1 cellular context compared by ENCODE assay signal in the genomic region with DNA sequence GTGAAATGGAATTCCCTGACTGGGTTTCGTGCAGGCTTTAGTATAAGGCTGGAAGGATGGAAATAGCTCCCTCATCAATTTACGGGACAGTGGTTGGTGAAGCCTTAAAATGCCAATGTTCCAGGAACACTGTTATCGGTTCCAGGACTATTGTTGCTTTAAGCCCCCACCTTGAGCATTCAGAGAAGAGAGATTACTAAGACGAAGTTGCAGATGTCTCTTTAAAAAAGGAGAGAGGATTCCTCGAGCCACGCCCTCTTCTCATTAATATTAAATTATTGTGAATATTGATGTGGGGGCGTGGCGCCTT.
TF ChIP-seq lines count a peak whose summit lies in the region.

No MANE protein-coding gene starts in this region.

TF ChIP-seq in GM23338, 12 proteins besides CTCF, POLR2A, EP300 and RAD21 (continued from another document):
- TF ChIP-seq, protein P1, sequence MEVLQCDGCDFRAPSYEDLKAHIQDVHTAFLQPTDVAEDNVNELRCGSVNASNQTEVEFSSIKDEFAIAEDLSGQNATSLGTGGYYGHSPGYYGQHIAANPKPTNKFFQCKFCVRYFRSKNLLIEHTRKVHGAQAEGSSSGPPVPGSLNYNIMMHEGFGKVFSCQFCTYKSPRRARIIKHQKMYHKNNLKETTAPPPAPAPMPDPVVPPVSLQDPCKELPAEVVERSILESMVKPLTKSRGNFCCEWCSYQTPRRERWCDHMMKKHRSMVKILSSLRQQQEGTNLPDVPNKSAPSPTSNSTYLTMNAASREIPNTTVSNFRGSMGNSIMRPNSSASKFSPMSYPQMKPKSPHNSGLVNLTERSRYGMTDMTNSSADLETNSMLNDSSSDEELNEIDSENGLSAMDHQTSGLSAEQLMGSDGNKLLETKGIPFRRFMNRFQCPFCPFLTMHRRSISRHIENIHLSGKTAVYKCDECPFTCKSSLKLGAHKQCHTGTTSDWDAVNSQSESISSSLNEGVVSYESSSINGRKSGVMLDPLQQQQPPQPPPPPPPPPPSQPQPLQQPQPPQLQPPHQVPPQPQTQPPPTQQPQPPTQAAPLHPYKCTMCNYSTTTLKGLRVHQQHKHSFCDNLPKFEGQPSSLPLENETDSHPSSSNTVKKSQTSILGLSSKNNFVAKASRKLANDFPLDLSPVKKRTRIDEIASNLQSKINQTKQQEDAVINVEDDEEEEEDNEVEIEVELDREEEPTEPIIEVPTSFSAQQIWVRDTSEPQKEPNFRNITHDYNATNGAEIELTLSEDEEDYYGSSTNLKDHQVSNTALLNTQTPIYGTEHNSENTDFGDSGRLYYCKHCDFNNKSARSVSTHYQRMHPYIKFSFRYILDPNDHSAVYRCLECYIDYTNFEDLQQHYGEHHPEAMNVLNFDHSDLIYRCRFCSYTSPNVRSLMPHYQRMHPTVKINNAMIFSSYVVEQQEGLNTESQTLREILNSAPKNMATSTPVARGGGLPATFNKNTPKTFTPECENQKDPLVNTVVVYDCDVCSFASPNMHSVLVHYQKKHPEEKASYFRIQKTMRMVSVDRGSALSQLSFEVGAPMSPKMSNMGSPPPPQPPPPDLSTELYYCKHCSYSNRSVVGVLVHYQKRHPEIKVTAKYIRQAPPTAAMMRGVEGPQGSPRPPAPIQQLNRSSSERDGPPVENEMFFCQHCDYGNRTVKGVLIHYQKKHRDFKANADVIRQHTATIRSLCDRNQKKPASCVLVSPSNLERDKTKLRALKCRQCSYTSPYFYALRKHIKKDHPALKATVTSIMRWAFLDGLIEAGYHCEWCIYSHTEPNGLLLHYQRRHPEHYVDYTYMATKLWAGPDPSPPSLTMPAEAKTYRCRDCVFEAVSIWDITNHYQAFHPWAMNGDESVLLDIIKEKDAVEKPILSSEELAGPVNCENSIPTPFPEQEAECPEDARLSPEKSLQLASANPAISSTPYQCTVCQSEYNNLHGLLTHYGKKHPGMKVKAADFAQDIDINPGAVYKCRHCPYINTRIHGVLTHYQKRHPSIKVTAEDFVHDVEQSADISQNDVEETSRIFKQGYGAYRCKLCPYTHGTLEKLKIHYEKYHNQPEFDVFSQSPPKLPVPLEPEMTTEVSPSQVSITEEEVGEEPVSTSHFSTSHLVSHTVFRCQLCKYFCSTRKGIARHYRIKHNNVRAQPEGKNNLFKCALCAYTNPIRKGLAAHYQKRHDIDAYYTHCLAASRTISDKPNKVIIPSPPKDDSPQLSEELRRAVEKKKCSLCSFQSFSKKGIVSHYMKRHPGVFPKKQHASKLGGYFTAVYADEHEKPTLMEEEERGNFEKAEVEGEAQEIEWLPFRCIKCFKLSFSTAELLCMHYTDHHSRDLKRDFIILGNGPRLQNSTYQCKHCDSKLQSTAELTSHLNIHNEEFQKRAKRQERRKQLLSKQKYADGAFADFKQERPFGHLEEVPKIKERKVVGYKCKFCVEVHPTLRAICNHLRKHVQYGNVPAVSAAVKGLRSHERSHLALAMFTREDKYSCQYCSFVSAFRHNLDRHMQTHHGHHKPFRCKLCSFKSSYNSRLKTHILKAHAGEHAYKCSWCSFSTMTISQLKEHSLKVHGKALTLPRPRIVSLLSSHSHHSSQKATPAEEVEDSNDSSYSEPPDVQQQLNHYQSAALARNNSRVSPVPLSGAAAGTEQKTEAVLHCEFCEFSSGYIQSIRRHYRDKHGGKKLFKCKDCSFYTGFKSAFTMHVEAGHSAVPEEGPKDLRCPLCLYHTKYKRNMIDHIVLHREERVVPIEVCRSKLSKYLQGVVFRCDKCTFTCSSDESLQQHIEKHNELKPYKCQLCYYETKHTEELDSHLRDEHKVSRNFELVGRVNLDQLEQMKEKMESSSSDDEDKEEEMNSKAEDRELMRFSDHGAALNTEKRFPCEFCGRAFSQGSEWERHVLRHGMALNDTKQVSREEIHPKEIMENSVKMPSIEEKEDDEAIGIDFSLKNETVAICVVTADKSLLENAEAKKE (CRISPR knock-in tag; IDR thresholded peaks at IDR 0.05), result no peak
- TF ChIP-seq NANOG (IDR thresholded peaks at IDR 0.05; ENCODE audit: borderline replicate concordance), result no peak
- no peak for TF ChIP-seq POLR2AphosphoS5 (IDR thresholded peaks at IDR 0.05; ENCODE audit: low read depth)
